In genomic region chr7:68245688-68246087, GRCh38 we compare ENCODE assay signal across 17 cellular contexts.
DNase-seq lines count a peak whose midpoint lies in the region; ATAC-seq and TF ChIP-seq lines count a peak whose summit lies in the region.
"Had no signal": no experiment of that assay in that cellular context is flagged by ENCODE, and none has a peak within 500 bp of the region (broad histone marks: within the 10 kb centered on the region; RNA-seq: fewer than 3 reads in every experiment).

No MANE protein-coding gene starts in this region.

- H3K4me2 ChIP-seq in hepatocyte: no peak overlapping the region

- no peak for TF ChIP-seq EP300 in suprapubic skin (IDR thresholded peaks at IDR 0.05)

- H3K9me2 ChIP-seq in hepatocyte (replicated peaks; ENCODE audit: insufficient read depth): no peaks in the 10 kb centered on the region

- no peak overlapping the region for H2AFZ ChIP-seq in hepatocyte
- H2AFZ ChIP-seq: parathyroid adenoma had no signal

- POLR2A ChIA-PET in HEK293T (lab: Yijun Ruan, JAX): no interaction called here

- ATAC-seq in HG03520 (IDR thresholded peaks at IDR 0.05; ENCODE audit: unreplicated experiment): no peak
- ATAC-seq: activated CD4-positive, alpha-beta T cell treated with anti-CD3 and anti-CD28 coated beads for 36 hours; GM12878 had no signal

- H3K4me3 ChIP-seq in hepatocyte: no peak overlapping the region
- H3K4me3 ChIP-seq in suprapubic skin: no peak overlapping the region
- H3K4me3 ChIP-seq: GM12878 had no signal

- peak overlapping the region; percentile 65 for H3K27ac ChIP-seq in hepatocyte
- peak overlapping the region; percentile 42 for H3K27ac ChIP-seq in suprapubic skin
- H3K27ac ChIP-seq: 22Rv1, parathyroid adenoma had no signal

- peak; percentile 49 for DNase-seq in NCI-H1105 treated with DMSO at 0.1 percent for 48 hours (lab: John Stamatoyannopoulos, UW)
- no peak for DNase-seq in NCI-H1105 (lab: John Stamatoyannopoulos, UW)
- peak; percentile 62 for DNase-seq in NCI-H69 (lab: John Stamatoyannopoulos, UW)
- DNase-seq in hepatocyte (ENCODE audit: low spot score): peak; percentile 21
- no peak for DNase-seq in suprapubic skin (ENCODE audit: low spot score in 2 of 2)
- DNase-seq in HEK293T (ENCODE audit: extremely low spot score): no peak
- no peak for DNase-seq in superior temporal gyrus (ENCODE audit: extremely low spot score)
- DNase-seq: CD4-positive, CD25-positive, alpha-beta regulatory T cell; effector CD8-positive, alpha-beta T cell; SHP77; stimulated activated naive CD4-positive, alpha-beta T cell treated with Interleukin-2 at 50 U/mL for 16 hours; T-helper 2 cell had no signal

- TF ChIP-seq POLR2A in suprapubic skin (IDR thresholded peaks at IDR 0.05): no peak

- no peaks in the 10 kb centered on the region for H3K9me3 ChIP-seq in hepatocyte (ENCODE audit: low read depth)
- H3K9me3 ChIP-seq in suprapubic skin: peaks cover 7% of the 10 kb centered on the region

- CTCF ChIA-PET in HEK293T (lab: Yijun Ruan, JAX): no interaction called here

- no peaks in the 10 kb centered on the region for H4K20me1 ChIP-seq in hepatocyte (ENCODE audit: insufficient read depth, poor library complexity, severe bottlenecking)

- 53% methylated on average over 3 of the region's 3 CpGs for WGBS in hepatocyte (ENCODE audit: low lambda C conversion rate, missing lambda C conversion rate)
- 39% methylated on average over 3 of the region's 3 CpGs for WGBS in suprapubic skin

- H3K27me3 ChIP-seq in hepatocyte (no peaks in the 10 kb centered on the region), suprapubic skin (peaks cover 3% of the 10 kb centered on the region)

- no peaks in the 10 kb centered on the region for H3K36me3 ChIP-seq in hepatocyte (replicated peaks; ENCODE audit: insufficient read depth, low read depth)
- H3K36me3 ChIP-seq in suprapubic skin: no peaks in the 10 kb centered on the region

- H3K4me1 ChIP-seq in hepatocyte (ENCODE audit: insufficient read depth) (no peaks in the 10 kb centered on the region), suprapubic skin (peaks cover 15% of the 10 kb centered on the region)
- H3K4me1 ChIP-seq: parathyroid adenoma had no signal

- TF ChIP-seq CTCF in hepatocyte (IDR thresholded peaks at IDR 0.05; ENCODE audit: poor library complexity) (no peak), suprapubic skin (IDR thresholded peaks at IDR 0.05) (no peak)

- no peaks in the 10 kb centered on the region for H3K79me2 ChIP-seq in hepatocyte
- H3K79me2 ChIP-seq: parathyroid adenoma had no signal

TF ChIP-seq in HEK293T, 16 proteins besides CTCF, POLR2A, EP300 and RAD21:
- no peak for TF ChIP-seq LEF1 (IDR thresholded peaks at IDR 0.05; ENCODE audit: borderline replicate concordance)
- TF ChIP-seq FOXA1 (IDR thresholded peaks at IDR 0.05): no peak
- no peak for TF ChIP-seq ELF4 (IDR thresholded peaks at IDR 0.05)
- no peak for TF ChIP-seq L3MBTL2 (conservative IDR thresholded peaks at IDR 0.05)
- TF ChIP-seq HDGF (IDR thresholded peaks at IDR 0.05; ENCODE audit: borderline replicate concordance): no peak
- TF ChIP-seq ARNT (IDR thresholded peaks at IDR 0.05): no peak
- no peak for TF ChIP-seq BHLHE40 (IDR thresholded peaks at IDR 0.05; ENCODE audit: borderline replicate concordance)
- no peak for TF ChIP-seq FOXK2 (IDR thresholded peaks at IDR 0.05)
- TF ChIP-seq, protein P1, sequence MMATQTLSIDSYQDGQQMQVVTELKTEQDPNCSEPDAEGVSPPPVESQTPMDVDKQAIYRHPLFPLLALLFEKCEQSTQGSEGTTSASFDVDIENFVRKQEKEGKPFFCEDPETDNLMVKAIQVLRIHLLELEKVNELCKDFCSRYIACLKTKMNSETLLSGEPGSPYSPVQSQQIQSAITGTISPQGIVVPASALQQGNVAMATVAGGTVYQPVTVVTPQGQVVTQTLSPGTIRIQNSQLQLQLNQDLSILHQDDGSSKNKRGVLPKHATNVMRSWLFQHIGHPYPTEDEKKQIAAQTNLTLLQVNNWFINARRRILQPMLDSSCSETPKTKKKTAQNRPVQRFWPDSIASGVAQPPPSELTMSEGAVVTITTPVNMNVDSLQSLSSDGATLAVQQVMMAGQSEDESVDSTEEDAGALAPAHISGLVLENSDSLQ (IDR thresholded peaks at IDR 0.05): no peak
- TF ChIP-seq ZNF384 (IDR thresholded peaks at IDR 0.05): no peak
- TF ChIP-seq TARDBP (IDR thresholded peaks at IDR 0.05): no peak
- no peak for TF ChIP-seq FOXM1 (IDR thresholded peaks at IDR 0.05; ENCODE audit: borderline replicate concordance)
- TF ChIP-seq SP1 (IDR thresholded peaks at IDR 0.05): no peak
- no peak for TF ChIP-seq SUZ12 (IDR thresholded peaks at IDR 0.05)

Comparison
In these comparisons a context has a peak if more than half of its experiments do, and no peak if none do; other contexts are left out.
1. DNase-seq: peak in NCI-H1105 treated with DMSO at 0.1 percent for 48 hours (single experiment), NCI-H69 (single experiment) and hepatocyte (single experiment); none in NCI-H1105 (single experiment), suprapubic skin (0 of 2), HEK293T (single experiment) and superior temporal gyrus (single experiment).